20 cellular contexts compared by ENCODE assay signal in the genomic region with DNA sequence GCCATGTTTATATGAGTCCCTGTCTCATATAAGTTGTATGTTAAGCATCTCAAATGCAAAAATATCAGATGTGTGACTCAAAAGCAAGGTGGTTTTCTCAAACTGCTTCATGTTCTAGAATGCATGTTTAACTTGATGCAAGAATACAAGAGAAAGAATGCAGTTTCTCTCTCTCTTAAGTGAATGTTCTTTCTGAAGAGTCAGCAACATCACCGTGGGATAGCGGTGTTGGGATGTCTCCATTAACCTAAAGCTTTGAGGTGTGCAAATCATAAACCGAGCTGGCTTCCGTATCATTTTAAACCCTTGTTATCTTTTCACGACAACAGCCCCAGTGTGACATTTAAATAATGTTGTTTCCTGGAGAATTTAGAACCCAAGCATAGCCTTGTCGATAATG.
"Had no signal": no experiment of that assay in that cellular context is flagged by ENCODE, and none has a peak within 500 bp of the region (broad histone marks: within the 10 kb centered on the region; RNA-seq: fewer than 3 reads in every experiment).

No MANE protein-coding gene starts in this region.

- H3K27me3 ChIP-seq: Peyer's patch had no signal

- H3K9me3 ChIP-seq: Peyer's patch had no signal

- H3K4me3 ChIP-seq: Peyer's patch had no signal

- H3K4me2 ChIP-seq: KMS-11 had no signal

- H3K9ac ChIP-seq: KMS-11 had no signal

- ATAC-seq: activated CD4-positive, CD25-positive, alpha-beta regulatory T cell treated with anti-CD3 and anti-CD28 coated beads, Interleukin-2, amount 50 U/mL, for 24 hours; activated CD8-positive, alpha-beta T cell treated with anti-CD3 and anti-CD28 coated beads for 36 hours had no signal

- H3K27ac ChIP-seq: KMS-11, RWPE1 had no signal

- H3K36me3 ChIP-seq: Peyer's patch had no signal

- DNase-seq: activated CD4-positive, alpha-beta T cell treated with anti-CD3 and anti-CD28 coated beads for 4 hours; activated CD8-positive, alpha-beta memory T cell treated with anti-CD3 and anti-CD28 coated beads, Interleukin-2, amount 50 U/mL, for 48 hours; activated CD8-positive, alpha-beta T cell treated with anti-CD3 and anti-CD28 coated beads for 36 hours; activated naive CD4-positive, alpha-beta T cell; activated T-cell treated with anti-CD3 and anti-CD28 coated beads, Interleukin-2, amount 50 U/mL, for 1 hour; aorta; central memory CD4-positive, alpha-beta T cell; NCI-H1092 treated with DMSO at 0.1 percent for 48 hours; NCI-H1417 treated with DMSO at 0.1 percent for 48 hours; NCI-H2029; NCI-H2107; NCI-H345; NCI-H510A treated with DMSO at 0.1 percent for 48 hours; NCI-H69; NK-92 treated with Interleukin-12 subunit alpha and Interleukin-12 subunit beta, amount 100 ng/mL, for 24 hours; SHP77 treated with DMSO at 0.1 percent for 48 hours had no signal
